Comparison of ENCODE assay signal across 10 cellular contexts in genomic region chr6:18269253-18269652, GRCh38. TPM values are rescaled to one million over a fixed set of nuclear protein-coding genes. Genes with fewer than 3 reads are reported as not detected.
DNase-seq lines count a peak whose midpoint lies in the region; ATAC-seq, FAIRE-seq and TF ChIP-seq lines count a peak whose summit lies in the region.
"Had no signal": no experiment of that assay in that cellular context is flagged by ENCODE, and none has a peak within 500 bp of the region (broad histone marks: within the 10 kb centered on the region; RNA-seq: fewer than 3 reads in every experiment).

No MANE protein-coding gene starts in this region.

- peak; percentile 47 for FAIRE-seq in GM12878 (lab: Jason Lieb, UNC)

- DNase-seq in AML-193 (lab: John Stamatoyannopoulos, UW) (peak; percentile 46 to 62), Kasumi-1 (lab: John Stamatoyannopoulos, UW) (peak; percentile 35 to 54), GM12878 (ENCODE audit: low read depth, low spot score) (no peak), ureter (ENCODE audit: low spot score) (no peak), epidermal melanocyte (ENCODE audit: insufficient read length, low spot score) (no peak)
- DNase-seq: activated naive CD4-positive, alpha-beta T cell treated with anti-CD3 and anti-CD28 coated beads, Interleukin-2, amount 50 U/mL, for 16 hours; NCI-H1694 treated with DMSO at 0.1 percent for 48 hours had no signal

- H3K9me3 ChIP-seq in GM12878 (replicated peaks; ENCODE audit: control insufficient read depth, insufficient read depth, low read length), result peaks cover 4% of the 10 kb centered on the region

- H4K20me1 ChIP-seq in GM12878 (ENCODE audit: control insufficient read depth, insufficient read depth), result no peaks in the 10 kb centered on the region

- H3K4me3 ChIP-seq in GM12878, result no peak overlapping the region

- 0 out of 2 replicates have a peak overlapping the region, but pooled peaks have one; percentile 7 for H3K4me2 ChIP-seq in GM12878 (ENCODE audit: control insufficient read depth, insufficient read depth)

- CTCF ChIA-PET in GM12878 (lab: Yijun Ruan, JAX), result interaction anchor here (1.2 kb wide), 1 partner anchor 54 kb away, joined by 3 read pairs; no protein-coding TSS in a partner anchor

- peaks cover 8% of the 10 kb centered on the region for H3K79me2 ChIP-seq in GM12878 (ENCODE audit: control insufficient read depth, insufficient read depth, low read length)

- H3K9ac ChIP-seq in GM12878 (ENCODE audit: control insufficient read depth, insufficient read depth, low read length), result no peak overlapping the region

- intact Hi-C loops in GM12878 (cut with micrococcal nuclease; ENCODE audit: unreplicated experiment), result no loop called here

- H3K4me1 ChIP-seq in GM12878 (ENCODE audit: control insufficient read depth, insufficient read depth, low read length), result peaks cover 8% of the 10 kb centered on the region; the same call in 1 of the 2 replicates

- no peak for TF ChIP-seq EP300 in GM12878 (IDR thresholded peaks at IDR 0.05; ENCODE audit: borderline replicate concordance in 1 of 2, control insufficient read depth in 1 of 2, low read depth in 2 of 2, low read length in 2 of 2)

- ATAC-seq in GM18909 (IDR thresholded peaks at IDR 0.05; ENCODE audit: poor library complexity, unreplicated experiment), result peak; percentile 53
- ATAC-seq in GM12878, result peak; percentile 32; the same call in 2 of the 3 replicates
- ATAC-seq in esophagus mucosa, result no peak
- ATAC-seq in HG03457 (IDR thresholded peaks at IDR 0.05; ENCODE audit: unreplicated experiment), result no peak

- POLR2A ChIA-PET in GM12878 (lab: Charles Lee), result no interaction called here

- TF ChIP-seq RAD21 in GM12878 (IDR thresholded peaks at IDR 0.05; ENCODE audit: insufficient read depth, low read depth, low read length), result no peak

- SMC1A ChIA-PET in GM12878 (lab: Charles Lee; ENCODE audit: uncharacterized antibody, unreplicated experiment), result no interaction called here

- RAD21 ChIA-PET in GM12878 (lab: Charles Lee; ENCODE audit: unreplicated experiment), result no interaction called here

- in situ Hi-C loops in GM12878 (cut with MboI), result loop anchor here (10.0 kb wide), 1 partner anchor 274 kb away; no protein-coding TSS in a partner anchor

- no peaks in the 10 kb centered on the region for H3K27me3 ChIP-seq in GM12878 (replicated peaks in 1 of 2; ENCODE audit: control insufficient read depth in 2 of 2, insufficient read depth in 2 of 2, low read length in 1 of 2)

- TF ChIP-seq POLR2A in GM12878 (IDR thresholded peaks at IDR 0.05; ENCODE audit: low read depth, low read length), result no peak

- no peak for TF ChIP-seq CTCF in GM12878 (IDR thresholded peaks at IDR 0.05 in 2 of 3, conservative IDR thresholded peaks at IDR 0.05 in 1 of 3; ENCODE audit: control insufficient read depth in 2 of 3, extremely low read depth in 1 of 3, insufficient read depth in 1 of 3, low read depth in 3 of 3, low read length in 3 of 3)

- peak overlapping the region; percentile 17; the same call in 1 of the 2 replicates for H2AFZ ChIP-seq in GM12878 (ENCODE audit: control insufficient read depth, low read depth, low read length)

- BruUV-seq in GM12878 (replicated peaks; lab: Mats Ljungman, UMichigan), result no TSS peak

- H3K36me3 ChIP-seq in GM12878 (ENCODE audit: control insufficient read depth in 2 of 2, insufficient read depth in 2 of 2, low read length in 1 of 2), result no peaks in the 10 kb centered on the region

- no peak overlapping the region for H3K27ac ChIP-seq in GM12878 (ENCODE audit: control insufficient read depth, insufficient read depth)

- 10% methylated on average over 3 of the region's 3 CpGs for WGBS in GM12878 (ENCODE audit: insufficient coverage, insufficient replicate concordance, low lambda C conversion rate, missing lambda C conversion rate)

TF ChIP-seq in GM12878, 131 proteins besides CTCF, POLR2A, EP300 and RAD21:
- no peak for TF ChIP-seq PAX5 (IDR thresholded peaks at IDR 0.05; ENCODE audit: borderline replicate concordance, low read depth, low read length)
- no peak for TF ChIP-seq RAD51 (IDR thresholded peaks at IDR 0.05)
- 0 out of 4 replicates have a peak, but pooled peaks of 1 of the 2 experiments have one; percentile 7 for TF ChIP-seq SRF (IDR thresholded peaks at IDR 0.05; ENCODE audit: low read depth in 2 of 2, low read length in 2 of 2)
- TF ChIP-seq USF1 (IDR thresholded peaks at IDR 0.05; ENCODE audit: borderline replicate concordance, extremely low read length, insufficient read depth, low read depth, low read length), result peak; percentile 32
- TF ChIP-seq RUNX3 (IDR thresholded peaks at IDR 0.05; ENCODE audit: low read length), result peak; percentile 75
- TF ChIP-seq E2F4 (IDR thresholded peaks at IDR 0.05; ENCODE audit: low read depth, low read length), result no peak
- TF ChIP-seq SPI1 (IDR thresholded peaks at IDR 0.05; ENCODE audit: borderline replicate concordance, insufficient read depth, low read depth, low read length), result no peak

RNA-seq across cellular contexts. Expression of gene DEK, which starts 4.9 kb away (rescaled TPM):
- 80.2 and 89.8 TPM in 2 replicates for total RNA-seq in GM12878 (2013; cell fraction: nucleolus; rRNA removed)
- total RNA-seq in GM12878 (2014; rRNA removed), result 202 and 261 TPM in 2 replicates
- total RNA-seq in GM12878 (2014; rRNA removed; fragmentation: Illumina TruSeq; extraction: Trizol), result 331 and 346 TPM in 2 replicates
- total RNA-seq in GM12878 (2021), result 187 and 189 TPM in 2 replicates
- 40.6 TPM for polyA plus RNA-seq in GM12878 (2011; ENCODE audit: low read depth)
- polyA plus RNA-seq in GM12878 (2011; rRNA removed), result 157 and 297 TPM in 2 replicates
- 37.2 and 48.9 TPM in 2 replicates for polyA plus RNA-seq in GM12878 (2011; cell fraction: cytosol; rRNA removed)
- 39.0 and 50.4 TPM in 2 replicates for polyA plus RNA-seq in GM12878 (2011; cell fraction: nucleus; rRNA removed)
- 91.2 and 106 TPM in 2 replicates for polyA plus RNA-seq in GM12878 (2012)
- 312 and 372 TPM in 2 replicates for polyA plus RNA-seq in GM12878 (2014; fragmentation: Illumina TruSeq; extraction: Trizol)
- polyA plus RNA-seq in GM12878 (2014; fragmentation: Nextera tagmentation; extraction: Ambion mirVana), result 100 to 1,000 TPM; 111 to 117 TPM
- polyA plus RNA-seq in GM12878 (2014; rRNA removed), result 139 and 164 TPM in 2 replicates
- polyA plus RNA-seq in GM12878 (2016; fragmentation: Nextera tagmentation; extraction: Ambion mirVana), result 100 to 1,000 TPM; 206 to 212 TPM
- polyA minus RNA-seq in GM12878 (2011; rRNA and poly(A)+ RNA removed), result 25.4 and 34.5 TPM in 2 replicates
- polyA minus RNA-seq in GM12878 (2011; cell fraction: cytosol; rRNA and poly(A)+ RNA removed), result 52.5 and 58.5 TPM in 2 replicates
- 30.2 and 60.7 TPM in 2 replicates for polyA minus RNA-seq in GM12878 (2011; cell fraction: nucleus; rRNA and poly(A)+ RNA removed)
- total RNA-seq in ureter, result 66.2 TPM
- total RNA-seq in esophagus mucosa, result 69.1 TPM

Comparison
In these comparisons a context has a peak if more than half of its experiments do, and no peak if none do; other contexts are left out.
1. DNase-seq: peak in AML-193 (2 of 2) and Kasumi-1 (2 of 2); none in GM12878 (single experiment), ureter (single experiment) and epidermal melanocyte (single experiment).
2. ATAC-seq: peak in GM18909 (single experiment) and GM12878 (single experiment); none in esophagus mucosa (single experiment) and HG03457 (single experiment).